ENCODE assay signal across 8 cellular contexts in the genomic region with DNA sequence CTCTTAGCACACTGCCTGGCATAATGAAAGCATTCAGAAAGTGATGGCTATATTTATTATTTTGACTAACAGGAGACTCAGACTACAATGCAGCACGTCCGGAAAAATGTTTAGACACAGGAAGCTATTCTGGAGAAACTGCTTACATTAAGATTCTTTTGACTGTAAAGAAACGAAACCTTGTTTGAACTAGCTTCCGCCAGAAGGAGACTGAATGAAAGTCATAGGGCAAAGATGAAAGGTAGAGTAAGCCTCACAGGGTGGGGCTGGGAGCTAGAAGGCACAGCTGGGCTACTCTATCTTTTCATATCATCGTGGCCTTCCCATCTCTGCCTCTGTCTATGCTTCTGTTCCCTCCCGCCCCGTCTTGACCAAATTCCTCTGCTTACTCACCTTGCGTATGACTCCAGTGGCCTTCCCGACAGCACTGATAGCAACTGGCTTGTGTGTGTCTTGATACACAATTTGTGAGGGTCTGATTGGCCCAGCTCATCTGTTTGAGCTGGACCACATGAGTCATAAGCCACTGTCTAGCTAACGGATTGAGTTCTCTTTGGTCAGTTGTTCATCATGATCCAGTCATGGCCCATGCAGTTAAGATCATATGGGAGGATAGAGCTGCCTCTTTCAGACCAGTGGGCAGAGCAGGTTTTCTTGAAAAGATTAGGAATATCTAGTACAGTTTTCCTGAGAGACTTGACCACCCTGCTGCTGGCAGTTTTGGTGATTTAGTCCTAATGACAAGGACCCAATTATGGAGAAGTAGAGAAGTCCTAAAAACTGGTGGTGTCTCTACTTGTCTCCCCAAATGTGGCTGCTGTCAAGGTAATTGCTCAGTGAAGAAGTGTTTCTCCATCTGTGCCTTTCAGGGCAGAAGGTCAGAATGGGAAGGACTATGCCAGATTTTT.
DNase-seq lines count a peak whose midpoint lies in the region; ATAC-seq and TF ChIP-seq lines count a peak whose summit lies in the region.

No MANE protein-coding gene starts in this region.

- H3K4me1 ChIP-seq in neural progenitor cell: peaks cover 13% of the 10 kb centered on the region

- peak in 3 of 5 donors; percentile 15 to 90 (median 21) for DNase-seq in T-helper 1 cell
- DNase-seq in central memory CD4-positive, alpha-beta T cell: peak; percentile 57
- DNase-seq in neural progenitor cell (ENCODE audit: low spot score): no peak
- DNase-seq in anterior cingulate cortex (lab: John Stamatoyannopoulos, UW): no peak
- DNase-seq in GM13977 (ENCODE audit: low spot score): no peak
- DNase-seq in COR-L47 (lab: John Stamatoyannopoulos, UW): no peak

- no peaks in the 10 kb centered on the region for H3K36me3 ChIP-seq in neural progenitor cell

- H3K4me3 ChIP-seq in neural progenitor cell: no peak overlapping the region

- H3K79me2 ChIP-seq in neural progenitor cell (ENCODE audit: low read depth): no peaks in the 10 kb centered on the region

- H3K27ac Mint-ChIP-seq in neural progenitor cell: peak overlapping the region; percentile 0

- H4K20me1 ChIP-seq in neural progenitor cell (ENCODE audit: low read depth): no peaks in the 10 kb centered on the region

- no peaks in the 10 kb centered on the region for H3F3A ChIP-seq in neural progenitor cell (ENCODE audit: low read depth)

- in situ Hi-C loops in GM13977 (cut with MboI; ENCODE audit: low pct_unique_long_range_greater_than_20kb, low sequenced_read_pairs, unreplicated experiment): no loop called here

- TF ChIP-seq CTCF in neural progenitor cell (IDR thresholded peaks at IDR 0.05) (no peak), GM13977 (IDR thresholded peaks at IDR 0.05; ENCODE audit: extremely low read depth, insufficient read depth, missing control alignments) (no peak)

- no peak overlapping the region for H3K27ac ChIP-seq in neural progenitor cell

- no peak overlapping the region for H2AFZ ChIP-seq in neural progenitor cell (replicated peaks)

- no peak overlapping the region for H3K4me3 Mint-ChIP-seq in neural progenitor cell

- no peaks in the 10 kb centered on the region for H3K36me3 Mint-ChIP-seq in neural progenitor cell

- no peaks in the 10 kb centered on the region for H3K27me3 ChIP-seq in neural progenitor cell

- H3K9me3 ChIP-seq in neural progenitor cell (ENCODE audit: low read depth): no peaks in the 10 kb centered on the region

- no peak overlapping the region for H3K4me2 ChIP-seq in neural progenitor cell

- ATAC-seq in GM18502 (IDR thresholded peaks at IDR 0.05; ENCODE audit: poor library complexity, unreplicated experiment) (peak; percentile 77), HG02798 (IDR thresholded peaks at IDR 0.05; ENCODE audit: poor library complexity, unreplicated experiment) (no peak)

- no peak overlapping the region for H3K9ac ChIP-seq in neural progenitor cell

- peaks cover 3% of the 10 kb centered on the region for H3K9me3 Mint-ChIP-seq in neural progenitor cell

- peaks cover 18% of the 10 kb centered on the region for H3K4me1 Mint-ChIP-seq in neural progenitor cell

- no peaks in the 10 kb centered on the region for H3K27me3 Mint-ChIP-seq in neural progenitor cell (ENCODE audit: insufficient read depth, low read depth)

Comparison
In these comparisons a context has a peak if more than half of its experiments do, and no peak if none do; other contexts are left out.
1. DNase-seq: peak in T-helper 1 cell (3 of 5) and central memory CD4-positive, alpha-beta T cell (single experiment); none in neural progenitor cell (single experiment), anterior cingulate cortex (0 of 58), GM13977 (single experiment) and COR-L47 (single experiment).